ENCODE assay signal across 9 cellular contexts in the genomic region with DNA sequence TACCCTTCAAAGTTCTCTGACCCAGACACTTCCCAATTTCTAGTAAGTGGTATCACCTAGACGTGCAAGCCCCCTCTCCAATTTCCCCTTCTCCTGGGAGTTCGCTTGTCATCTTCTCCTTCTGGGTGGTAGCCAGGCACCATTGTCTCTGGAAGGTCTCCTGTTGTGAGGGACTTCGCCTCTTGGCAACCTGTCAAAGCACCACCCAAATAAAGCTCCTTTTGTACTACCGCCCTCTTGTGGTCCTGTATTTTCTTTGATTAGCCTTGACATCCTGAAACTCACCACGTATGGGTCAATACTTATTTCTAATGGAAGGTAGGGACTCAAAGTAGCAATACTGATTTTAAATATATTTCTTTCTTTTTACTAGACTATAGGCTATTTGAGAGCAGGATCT. TPM values are rescaled to one million over a fixed set of nuclear protein-coding genes. Genes with fewer than 3 reads are reported as not detected.
A peak's percentile ranks its signal among the peaks of the same experiment; 100 is the strongest.
DNase-seq lines count a peak whose midpoint lies in the region; ATAC-seq, FAIRE-seq and TF ChIP-seq lines count a peak whose summit lies in the region.
"Had no signal": no experiment of that assay in that cellular context is flagged by ENCODE, and none has a peak within 500 bp of the region (broad histone marks: within the 10 kb centered on the region; RNA-seq: fewer than 3 reads in every experiment).

No MANE protein-coding gene starts in this region.

- peak; percentile 35 for TF ChIP-seq CTCF in bronchial epithelial cell (IDR thresholded peaks at IDR 0.05; ENCODE audit: insufficient read depth, low read length, severe bottlenecking)

- H3K27me3 Mint-ChIP-seq in naive B cell, result peaks cover 0 to 12% (median 11%) of the 10 kb centered on the region in 3 donors

- peaks cover 2% of the 10 kb centered on the region for H3K27me3 ChIP-seq in bronchial epithelial cell (ENCODE audit: control insufficient read depth, insufficient read depth, low read length)

- peaks cover 0 to 8% of the 10 kb centered on the region in 2 donors for H3K36me3 Mint-ChIP-seq in naive B cell

- peaks cover 3 to 4% (median 4%) of the 10 kb centered on the region in 3 donors for H3K4me1 Mint-ChIP-seq in naive B cell
- H3K4me1 Mint-ChIP-seq: central memory CD8-positive, alpha-beta T cell had no signal

- H3K4me3 Mint-ChIP-seq in naive B cell, result no peak overlapping the region
- H3K4me3 Mint-ChIP-seq: central memory CD8-positive, alpha-beta T cell had no signal

- no peaks in the 10 kb centered on the region for H3K36me3 ChIP-seq in bronchial epithelial cell (ENCODE audit: control insufficient read depth, insufficient read depth, low read length)

- H3K9me3 Mint-ChIP-seq in naive B cell, result peaks cover 0 to 9% (median 3%) of the 10 kb centered on the region in 7 donors
- H3K9me3 Mint-ChIP-seq: central memory CD8-positive, alpha-beta T cell had no signal

- no peak overlapping the region for H3K27ac Mint-ChIP-seq in naive B cell

- no peak overlapping the region for H3K4me3 ChIP-seq in bronchial epithelial cell (ENCODE audit: low read depth, low read length)

- DNase-seq in SKM-1 treated with dmso at 0.1 percent for 144 hours (lab: John Stamatoyannopoulos, UW; ENCODE audit: unreplicated experiment) (peak; percentile 20), SKM-1 (lab: John Stamatoyannopoulos, UW; ENCODE audit: unreplicated experiment) (no peak), NCI-H82 (lab: John Stamatoyannopoulos, UW) (peak; percentile 92), bronchial epithelial cell (ENCODE audit: low read depth) (peak; percentile 36), naive B cell (peak; percentile 25), mucosa of gallbladder (ENCODE audit: low spot score) (no peak)

- ATAC-seq in GM19395 (IDR thresholded peaks at IDR 0.05; ENCODE audit: unreplicated experiment) (peak; percentile 82), HG03439 (IDR thresholded peaks at IDR 0.05; ENCODE audit: unreplicated experiment) (peak; percentile 70), naive B cell (ENCODE audit: low read depth in 2 of 2) (peak in 1 of 2 donors; percentile 33)

- FAIRE-seq in bronchial epithelial cell (lab: Jason Lieb, UNC), result no peak

RNA-seq across cellular contexts. Expression of gene GPC5, which starts 8.2 kb away (rescaled TPM):
- total RNA-seq in bronchial epithelial cell, result under 0.01 and 1.8 TPM in 2 replicates
- 1 to 10 TPM in 1 of 6 donors, under 1 TPM in 2, not detected in 3; 0.30 to 1.0 (median 0.40) TPM for polyA plus RNA-seq in naive B cell (ENCODE audit: low read depth in 6 of 6)
- total RNA-seq in mucosa of gallbladder, result 2.2 TPM

RNA-seq across cellular contexts. Expression of gene MIR17HG, which starts 59.1 kb away (rescaled TPM):
- total RNA-seq in bronchial epithelial cell (4.5 and 19.2 TPM in 2 replicates), mucosa of gallbladder (2.7 TPM)
- polyA plus RNA-seq in naive B cell (ENCODE audit: low read depth in 6 of 6), result 1 to 10 TPM in 3 of 6 donors, under 1 TPM in 2, not detected in 1; 0.38 to 1.9 (median 1.5) TPM

Comparison
In these comparisons a context has a peak if more than half of its experiments do, and no peak if none do; other contexts are left out.
1. DNase-seq: peak in SKM-1 treated with dmso at 0.1 percent for 144 hours (single experiment), NCI-H82 (single experiment), bronchial epithelial cell (single experiment) and naive B cell (single experiment); none in SKM-1 (single experiment) and mucosa of gallbladder (single experiment).